Comparison of ENCODE assay signal across 1 cellular context in genomic region chr11:6656581-6656915, GRCh38.
TF ChIP-seq lines count a peak whose summit lies in the region.

No MANE protein-coding gene starts in this region.

TF ChIP-seq in K562, 482 proteins besides CTCF, POLR2A, EP300 and RAD21:
- TF ChIP-seq ARID3A (IDR thresholded peaks at IDR 0.05; ENCODE audit: borderline replicate concordance, low read depth, low read length) (no peak), ARHGAP35 (IDR thresholded peaks at IDR 0.05; ENCODE audit: partially characterized antibody) (peak; percentile 0)
